In genomic region chr3:195188530-195188917, GRCh38 we compare ENCODE assay signal across 15 cellular contexts.
A peak's percentile ranks its signal among the peaks of the same experiment; 100 is the strongest.
DNase-seq lines count a peak whose midpoint lies in the region; ATAC-seq and TF ChIP-seq lines count a peak whose summit lies in the region.
"Had no signal": no experiment of that assay in that cellular context is flagged by ENCODE, and none has a peak within 500 bp of the region (broad histone marks: within the 10 kb centered on the region; RNA-seq: fewer than 3 reads in every experiment).

No MANE protein-coding gene starts in this region.

- no peak overlapping the region for H3K4me2 ChIP-seq in Loucy (ENCODE audit: low read depth, low read length, poor library complexity, severe bottlenecking)

- H3K27me3 ChIP-seq in Loucy (ENCODE audit: insufficient read depth, low read length, poor library complexity, severe bottlenecking) = peaks cover 28% of the 10 kb centered on the region
- H3K27me3 ChIP-seq in lower lobe of right lung (ENCODE audit: low read depth) = no peaks in the 10 kb centered on the region
- H3K27me3 ChIP-seq in upper lobe of left lung = no peaks in the 10 kb centered on the region
- H3K27me3 ChIP-seq: BLaER1 treated with 17β-estradiol and CSF1 and Interleukin-3, amounts not matched to agents 10 nM and 100 nM; tibial nerve had no signal

- H3K9ac ChIP-seq in Loucy (ENCODE audit: low read depth, low read length, poor library complexity, severe bottlenecking) = no peak overlapping the region
- H3K9ac ChIP-seq: BLaER1 treated with 17β-estradiol and CSF1 and Interleukin-3, amounts not matched to agents 10 nM and 100 nM had no signal

- peaks cover 8% of the 10 kb centered on the region for H4K20me1 ChIP-seq in Loucy (ENCODE audit: insufficient read depth, low read length, poor library complexity, severe bottlenecking)
- H4K20me1 ChIP-seq: BLaER1 treated with 17β-estradiol and CSF1 and Interleukin-3, amounts not matched to agents 10 nM and 100 nM had no signal

- TF ChIP-seq EP300 in upper lobe of left lung (IDR thresholded peaks at IDR 0.05) = no peak

- H3K27ac ChIP-seq in lower lobe of right lung (no peak overlapping the region), upper lobe of left lung (no peak overlapping the region)
- H3K27ac ChIP-seq: tibial nerve had no signal

- no peak overlapping the region for H2AFZ ChIP-seq in Loucy (ENCODE audit: low read length)

- WGBS in upper lobe of left lung, 2 donors = 82 to 85% methylated on average over 3 of the region's 3 CpGs

- H3K79me2 ChIP-seq in Loucy (ENCODE audit: insufficient read depth, low read length) = peaks cover 43% of the 10 kb centered on the region

- TF ChIP-seq POLR2A in upper lobe of left lung (IDR thresholded peaks at IDR 0.05) = no peak

- H3K36me3 ChIP-seq in Loucy (ENCODE audit: insufficient read depth, low read length) (peaks cover 3% of the 10 kb centered on the region; the same call in 1 of the 2 replicates), lower lobe of right lung (no peaks in the 10 kb centered on the region), upper lobe of left lung (no peaks in the 10 kb centered on the region)
- H3K36me3 ChIP-seq: WERI-Rb-1 had no signal

- DNase-seq in AG09319 (ENCODE audit: extremely low read depth, low read depth) (no peak), cardiac fibroblast (ENCODE audit: low read depth in 2 of 2) (no peak), lower lobe of right lung (no peak), AG08396 (ENCODE audit: low spot score) (no peak), HuH-7 (ENCODE audit: low spot score) (no peak), upper lobe of left lung (no peak)
- DNase-seq: DND-41; mucosa of descending colon; NCI-H2081; stimulated activated CD8-positive, alpha-beta memory T cell treated with anti-CD3 and anti-CD28 coated beads, Interleukin-4, amount 100 ng/mL, for 48 hours; WERI-Rb-1 had no signal

- intact Hi-C loops in lower lobe of right lung (cut with DNase I) = no loop called here

- no peaks in the 10 kb centered on the region for H3F3A ChIP-seq in Loucy (ENCODE audit: low read depth)

- peaks cover 21% of the 10 kb centered on the region for H3K9me3 ChIP-seq in Loucy (ENCODE audit: insufficient read depth, low read depth, low read length)
- peaks cover 9% of the 10 kb centered on the region for H3K9me3 ChIP-seq in lower lobe of right lung
- peaks cover 0 to 5% (median 1%) of the 10 kb centered on the region in 4 donors for H3K9me3 ChIP-seq in upper lobe of left lung

- no peaks in the 10 kb centered on the region for H3K9me2 ChIP-seq in Loucy (replicated peaks; ENCODE audit: low read depth, low read length)

- no peaks in the 10 kb centered on the region for H3K4me1 ChIP-seq in Loucy (ENCODE audit: insufficient read depth, low read length, poor library complexity, severe bottlenecking)
- peaks cover 23% of the 10 kb centered on the region for H3K4me1 ChIP-seq in lower lobe of right lung
- peaks cover 11 to 31% (median 24%) of the 10 kb centered on the region in 4 donors for H3K4me1 ChIP-seq in upper lobe of left lung

- ATAC-seq in lower lobe of right lung = peak; percentile 18 to 19
- ATAC-seq in HG02588 (IDR thresholded peaks at IDR 0.05; ENCODE audit: unreplicated experiment) = no peak
- no peak for ATAC-seq in upper lobe of left lung (ENCODE audit: low FRiP score in 2 of 2)
- ATAC-seq: mucosa of descending colon had no signal

- TF ChIP-seq CTCF in AG09319 (IDR thresholded peaks at IDR 0.05; ENCODE audit: low read depth, low read length) = peak; percentile 17
- TF ChIP-seq CTCF in Loucy (conservative IDR thresholded peaks at IDR 0.05; ENCODE audit: low read length) = peak; percentile 45
- TF ChIP-seq CTCF in cardiac fibroblast (IDR thresholded peaks at IDR 0.05; ENCODE audit: low read depth, low read length) = peak; percentile 6
- TF ChIP-seq CTCF in lower lobe of right lung (IDR thresholded peaks at IDR 0.05) = no peak
- TF ChIP-seq CTCF in upper lobe of left lung (IDR thresholded peaks at IDR 0.05) = peak in 1 of 6 experiments; percentile 10

- H3K4me3 ChIP-seq in Loucy (ENCODE audit: low read length, poor library complexity, severe bottlenecking) (no peak overlapping the region), cardiac fibroblast (replicated peaks in 1 of 2; ENCODE audit: low read depth in 2 of 2, low read length in 2 of 2) (no peak overlapping the region), lower lobe of right lung (no peak overlapping the region), upper lobe of left lung (no peak overlapping the region)
- H3K4me3 ChIP-seq: BLaER1 treated with 17β-estradiol and CSF1 and Interleukin-3, amounts not matched to agents 10 nM and 100 nM; mucosa of descending colon; tibial nerve had no signal

Comparison
In these comparisons a context has a peak if more than half of its experiments do, and no peak if none do; other contexts are left out.
1. ATAC-seq: peak in lower lobe of right lung (2 of 2); none in HG02588 (single experiment) and upper lobe of left lung (0 of 2).